8 cellular contexts compared by ENCODE assay signal in the genomic region with DNA sequence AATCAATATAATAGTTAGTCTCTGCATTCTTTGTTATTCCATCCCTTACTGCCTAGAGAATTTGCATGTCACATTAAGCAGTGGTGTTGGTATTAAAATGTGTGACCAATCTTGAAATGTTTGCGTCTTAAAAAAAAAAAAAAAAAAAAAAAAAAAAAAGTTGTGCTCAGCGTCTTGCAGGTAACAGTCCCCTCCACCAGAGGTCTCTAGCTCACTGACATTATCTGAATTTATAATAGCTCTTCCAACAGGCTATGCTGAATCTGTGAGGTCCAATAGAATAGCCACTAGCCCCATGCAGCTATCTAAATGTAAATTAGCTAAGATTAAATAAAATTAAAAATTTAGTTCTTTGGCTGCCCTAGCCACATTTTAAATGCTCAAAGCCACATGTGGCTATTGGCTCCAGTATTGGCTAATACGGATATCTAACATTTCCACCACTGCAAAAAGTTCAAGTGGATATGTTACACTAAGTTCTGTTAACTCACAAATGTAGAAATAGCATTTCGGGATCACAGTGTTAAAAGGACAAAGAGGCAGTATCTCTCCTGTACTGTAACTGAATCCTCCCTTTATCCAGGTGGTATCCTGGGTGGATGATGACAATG. TPM values are rescaled to one million over a fixed set of nuclear protein-coding genes. Genes with fewer than 3 reads are reported as not detected.
DNase-seq lines count a peak whose midpoint lies in the region; ATAC-seq and TF ChIP-seq lines count a peak whose summit lies in the region.

No MANE protein-coding gene starts in this region.

- ATAC-seq in lung (ENCODE audit: insufficient read depth, low FRiP score), result peak; percentile 67
- ATAC-seq in omental fat pad (ENCODE audit: low FRiP score), result no peak

- no peaks in the 10 kb centered on the region for H3K4me1 ChIP-seq in lung (ENCODE audit: control insufficient read depth in 2 of 2, insufficient read depth in 2 of 2, low read length in 2 of 2)

- CTCF ChIA-PET in activated naive CD4-positive, alpha-beta T cell treated with anti-CD3 and anti-CD28 coated beads for 36 hours (lab: Charles Lee), result interaction anchor here (0.6 to 4.9 kb wide), 32 partner anchors 11 to 1848 kb away, joined by 3 to 41 read pairs (median 4); no protein-coding TSS in a partner anchor

- TF ChIP-seq CTCF in HL-60 (IDR thresholded peaks at IDR 0.05; ENCODE audit: insufficient read depth, low read length), result peak; percentile 46
- TF ChIP-seq CTCF in lung (IDR thresholded peaks at IDR 0.05; ENCODE audit: control extremely low read depth, extremely low read depth), result peak; percentile 14
- TF ChIP-seq CTCF in omental fat pad (IDR thresholded peaks at IDR 0.05), result no peak

- no peak overlapping the region for H3K4me3 Mint-ChIP-seq in activated naive CD4-positive, alpha-beta T cell treated with anti-CD3 and anti-CD28 coated beads for 36 hours

- 42% methylated on average over 4 of the region's 4 CpGs for WGBS in lung, 2 donors

- no peaks in the 10 kb centered on the region for H3K4me1 Mint-ChIP-seq in activated naive CD4-positive, alpha-beta T cell treated with anti-CD3 and anti-CD28 coated beads for 36 hours (ENCODE audit: low read depth)

- H3K36me3 ChIP-seq in lung (ENCODE audit: control insufficient read depth in 2 of 2, insufficient read depth in 2 of 2, low read length in 2 of 2), result no peaks in the 10 kb centered on the region

- H3K36me3 Mint-ChIP-seq in activated naive CD4-positive, alpha-beta T cell treated with anti-CD3 and anti-CD28 coated beads for 36 hours (ENCODE audit: low read depth), result no peaks in the 10 kb centered on the region

- H3K27ac Mint-ChIP-seq in activated naive CD4-positive, alpha-beta T cell treated with anti-CD3 and anti-CD28 coated beads for 36 hours, result no peak overlapping the region

- intact Hi-C loops in activated naive CD4-positive, alpha-beta T cell treated with anti-CD3 and anti-CD28 coated beads for 36 hours (cut with micrococcal nuclease), result loop anchor here (1.0 to 10.0 kb wide), 4 partner anchors 52 to 597 kb away; no protein-coding TSS in a partner anchor

- H3K27ac ChIP-seq in HL-60 (replicated peaks), result no peak overlapping the region
- no peak overlapping the region for H3K27ac ChIP-seq in lung (ENCODE audit: low read depth in 1 of 2, low read length in 1 of 2)

- peaks cover 1% of the 10 kb centered on the region for H3K27me3 Mint-ChIP-seq in activated naive CD4-positive, alpha-beta T cell treated with anti-CD3 and anti-CD28 coated beads for 36 hours (ENCODE audit: low read depth)

- no peaks in the 10 kb centered on the region for H3K9me3 ChIP-seq in lung (ENCODE audit: control insufficient read depth in 2 of 2, insufficient read depth in 1 of 2, low read length in 1 of 2)

- no peak overlapping the region for H3K4me3 ChIP-seq in HL-60 (replicated peaks; ENCODE audit: insufficient read depth, low read length)
- no peak overlapping the region for H3K4me3 ChIP-seq in lung

- no peaks in the 10 kb centered on the region for H3K9me3 Mint-ChIP-seq in activated naive CD4-positive, alpha-beta T cell treated with anti-CD3 and anti-CD28 coated beads for 36 hours

- DNase-seq in activated naive CD4-positive, alpha-beta T cell treated with anti-CD3 and anti-CD28 coated beads for 36 hours, result peak; percentile 21
- no peak for DNase-seq in activated naive CD4-positive, alpha-beta T cell treated with Interleukin-2 at 50 U/mL for 16 hours
- DNase-seq in HL-60 (ENCODE audit: low read depth in 1 of 2, low spot score in 1 of 2) (peak; percentile 5 to 14), NCI-H748 treated with DMSO at 0.1 percent for 48 hours (lab: John Stamatoyannopoulos, UW) (peak; percentile 28), cerebellar cortex (ENCODE audit: low spot score) (peak; percentile 23), lung (ENCODE audit: low spot score) (no peak), omental fat pad (ENCODE audit: low spot score) (no peak)
- DNase-seq in activated effector memory CD4-positive, alpha-beta T cell treated with Interleukin-2 at 50 U/mL for 16 hours, result no peak

- H3K27me3 ChIP-seq in HL-60 (ENCODE audit: insufficient read depth, poor library complexity, severe bottlenecking) (no peaks in the 10 kb centered on the region), lung (ENCODE audit: control insufficient read depth, insufficient read depth) (no peaks in the 10 kb centered on the region)

RNA-seq across cellular contexts. Expression of a gene that starts 28.7 kb away (rescaled TPM):
- not detected for total RNA-seq in activated naive CD4-positive, alpha-beta T cell treated with anti-CD3 and anti-CD28 coated beads for 36 hours
- total RNA-seq in lung, result 1 to 10 TPM in 1 of 2 donors, under 1 TPM in 1; 0.91 to 1.3 TPM
- 1 to 10 TPM in 1 of 2 donors, under 1 TPM in 1; 0.45 to 1.2 TPM for polyA plus RNA-seq in lung
- total RNA-seq in omental fat pad, result not detected

RNA-seq across cellular contexts. Expression of a gene that starts 33.7 kb away (rescaled TPM):
- not detected for total RNA-seq in activated naive CD4-positive, alpha-beta T cell treated with anti-CD3 and anti-CD28 coated beads for 36 hours
- total RNA-seq in lung, result 100 to 1,000 TPM; 185 to 236 TPM
- 100 to 1,000 TPM in 1 of 2 donors, 10 to 100 TPM in 1; 53.4 to 155 TPM for polyA plus RNA-seq in lung
- total RNA-seq in omental fat pad, result not detected

Comparison
In these comparisons a context has a peak if more than half of its experiments do, and no peak if none do; other contexts are left out.
1. DNase-seq: peak in activated naive CD4-positive, alpha-beta T cell treated with anti-CD3 and anti-CD28 coated beads for 36 hours (single experiment), HL-60 (2 of 2), NCI-H748 treated with DMSO at 0.1 percent for 48 hours (single experiment) and cerebellar cortex (single experiment); none in activated naive CD4-positive, alpha-beta T cell treated with Interleukin-2 at 50 U/mL for 16 hours (single experiment), lung (single experiment), omental fat pad (single experiment) and activated effector memory CD4-positive, alpha-beta T cell treated with Interleukin-2 at 50 U/mL for 16 hours (single experiment).
2. CTCF ChIP-seq: peak in HL-60 (single experiment) and lung (single experiment); none in omental fat pad (0 of 3).
3. RNA of a gene that starts 33.7 kb away (total RNA-seq): 185 to 236 TPM in lung; not detected in activated naive CD4-positive, alpha-beta T cell treated with anti-CD3 and anti-CD28 coated beads for 36 hours and not detected in omental fat pad; every median in the first group is over 100 times any median in the second.